31 cellular contexts compared by ENCODE assay signal in the genomic region with DNA sequence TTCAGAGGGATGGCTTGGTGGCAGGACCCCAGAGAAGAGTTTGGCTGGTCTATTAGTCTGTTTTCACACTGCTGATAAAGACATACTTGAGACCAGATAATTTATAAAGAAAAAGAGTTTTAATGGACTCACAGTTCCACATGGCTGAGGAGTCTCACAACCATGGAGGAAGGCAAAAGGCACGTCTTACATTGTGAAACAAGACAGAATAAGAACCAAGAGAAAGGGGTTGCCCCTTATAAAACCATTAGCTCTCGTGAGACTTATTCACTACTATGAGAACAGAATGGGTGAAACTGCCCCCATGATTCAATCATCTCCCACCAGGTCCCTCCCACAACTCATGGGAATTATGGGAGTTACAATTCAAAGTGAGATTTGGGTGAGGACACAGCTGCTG.
"Had no signal": no experiment of that assay in that cellular context is flagged by ENCODE, and none has a peak within 500 bp of the region (broad histone marks: within the 10 kb centered on the region; RNA-seq: fewer than 3 reads in every experiment).

No MANE protein-coding gene starts in this region.

- H3K4me3 Mint-ChIP-seq: activated CD4-positive, alpha-beta T cell treated with anti-CD3 and anti-CD28 coated beads, Interleukin-2, amount 10 ng/mL, durations not matched to agents 7 days and 5 days; activated CD8-positive, alpha-beta memory T cell treated with anti-CD3 and anti-CD28 coated beads, Interleukin-2, amount 10 ng/mL, durations not matched to agents 7 days and 5 days; activated naive CD4-positive, alpha-beta T cell treated with anti-CD3 and anti-CD28 coated beads for 36 hours; activated naive CD8-positive, alpha-beta T cell treated with anti-CD3 and anti-CD28 coated beads for 36 hours had no signal

- H3K36me3 ChIP-seq: brain microvascular endothelial cell, MG63, SJCRH30, WERI-Rb-1 had no signal

- H3K27me3 ChIP-seq: brain microvascular endothelial cell, MG63, SJCRH30 had no signal

- H3K27ac Mint-ChIP-seq: activated CD4-positive, alpha-beta T cell treated with anti-CD3 and anti-CD28 coated beads, Interleukin-2, amount 10 ng/mL, durations not matched to agents 7 days and 5 days; activated CD8-positive, alpha-beta memory T cell treated with anti-CD3 and anti-CD28 coated beads, Interleukin-2, amount 10 ng/mL, durations not matched to agents 7 days and 5 days; activated naive CD8-positive, alpha-beta T cell treated with anti-CD3 and anti-CD28 coated beads for 36 hours had no signal

- H3K27me3 Mint-ChIP-seq: activated CD4-positive, alpha-beta T cell treated with anti-CD3 and anti-CD28 coated beads, Interleukin-2, amount 10 ng/mL, durations not matched to agents 7 days and 5 days; activated CD8-positive, alpha-beta memory T cell treated with anti-CD3 and anti-CD28 coated beads, Interleukin-2, amount 10 ng/mL, durations not matched to agents 7 days and 5 days; activated naive CD8-positive, alpha-beta T cell treated with anti-CD3 and anti-CD28 coated beads for 36 hours had no signal

- H3K9me3 ChIP-seq: MG63 had no signal

- H3K36me3 Mint-ChIP-seq: activated CD8-positive, alpha-beta memory T cell treated with anti-CD3 and anti-CD28 coated beads, Interleukin-2, amount 10 ng/mL, durations not matched to agents 7 days and 5 days; activated naive CD8-positive, alpha-beta T cell treated with anti-CD3 and anti-CD28 coated beads for 36 hours had no signal

- DNase-seq: activated CD4-positive, alpha-beta T cell treated with anti-CD3 and anti-CD28 coated beads for 1 hour; activated CD4-positive, alpha-beta T cell treated with anti-CD3 and anti-CD28 coated beads, Interleukin-2, amount 10 ng/mL, durations not matched to agents 7 days and 5 days; activated CD4-positive, CD25-positive, alpha-beta regulatory T cell; activated CD8-positive, alpha-beta memory T cell treated with anti-CD3 and anti-CD28 coated beads, Interleukin-2, amount 10 ng/mL, durations not matched to agents 7 days and 5 days; activated CD8-positive, alpha-beta memory T cell treated with anti-CD3 and anti-CD28 coated beads, Interleukin-2, amount 50 U/mL, for 48 hours; activated gamma-delta T cell treated with Interleukin-2 at 50 U/mL for 16 hours; activated T-cell treated with anti-CD3 and anti-CD28 coated beads, Interleukin-2, amount 50 U/mL, for 1 hour; amniotic stem cell; aorta; brain microvascular endothelial cell; Kasumi-1; KBM-7; MG63; MV-4-11; NCI-H1092; NCI-H1436 treated with DMSO at 0.1 percent for 48 hours; NCI-H1694 treated with DMSO at 0.1 percent for 48 hours; NCI-H2029; NCI-H345; NCI-H510A; NCI-H526; NCI-H748 treated with DMSO at 0.1 percent for 48 hours; NK-92 treated with Interleukin-12 subunit alpha and Interleukin-12 subunit beta, amount 100 ng/mL, for 24 hours; OCI-M1; Right ventricle myocardium superior; SJCRH30; T1000; WERI-Rb-1 had no signal

- H3K27ac ChIP-seq: brain microvascular endothelial cell, SJCRH30, SK-N-MC, WERI-Rb-1 had no signal

- H3K9me3 Mint-ChIP-seq: activated CD4-positive, alpha-beta T cell treated with anti-CD3 and anti-CD28 coated beads, Interleukin-2, amount 10 ng/mL, durations not matched to agents 7 days and 5 days; activated naive CD4-positive, alpha-beta T cell treated with anti-CD3 and anti-CD28 coated beads for 36 hours; activated naive CD8-positive, alpha-beta T cell treated with anti-CD3 and anti-CD28 coated beads for 36 hours had no signal

- H3K4me3 ChIP-seq: MG63, SJCRH30, SK-N-MC had no signal

- H3K4me1 ChIP-seq: SJCRH30 had no signal
